Comparison of ENCODE assay signal across 8 cellular contexts in the genomic region with DNA sequence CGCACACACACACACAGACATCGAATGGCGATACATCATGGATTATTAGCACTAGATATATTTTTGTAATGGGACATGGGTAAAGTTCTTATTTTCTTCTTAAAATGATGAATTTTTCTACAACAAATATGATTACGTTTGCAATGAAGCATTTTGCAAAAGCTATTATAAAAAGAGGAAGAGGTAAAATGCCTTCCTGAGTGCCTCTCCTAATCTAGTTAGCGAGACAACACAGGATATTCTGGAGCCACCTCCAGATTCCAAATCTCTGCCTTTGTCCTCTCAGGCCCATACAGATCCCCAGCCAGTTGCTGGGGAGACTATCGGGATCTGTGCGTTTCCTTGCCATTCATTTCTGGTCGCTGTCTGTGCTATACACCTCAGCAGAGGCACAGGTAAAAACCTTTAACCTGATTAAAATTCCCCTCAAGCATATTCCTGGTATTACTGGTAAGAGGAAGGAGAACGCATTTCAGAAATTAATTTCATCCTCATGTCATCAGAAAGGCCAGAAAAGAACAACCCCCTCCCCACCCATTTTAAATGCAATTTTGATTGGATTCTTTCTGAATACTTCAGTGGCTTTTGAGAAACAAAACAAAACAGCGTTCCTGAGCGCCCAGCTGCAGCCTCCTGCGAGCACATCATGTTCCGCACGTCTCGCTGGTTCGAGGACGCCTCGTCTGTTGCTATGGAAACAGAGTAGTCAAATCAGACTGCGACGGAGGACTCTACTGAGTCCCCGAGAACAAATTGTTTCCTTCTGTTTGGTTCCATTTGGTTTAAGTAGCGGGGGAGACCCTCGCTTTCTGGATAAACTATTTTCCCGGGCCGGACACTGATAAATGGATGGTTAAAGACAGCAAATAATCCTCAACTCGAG.
DNase-seq lines count a peak whose midpoint lies in the region; ATAC-seq and TF ChIP-seq lines count a peak whose summit lies in the region.

No MANE protein-coding gene starts in this region.

- no peak for TF ChIP-seq POLR2A in right lobe of liver (IDR thresholded peaks at IDR 0.05)

- H3K4me1 ChIP-seq in OCI-LY1 (ENCODE audit: insufficient read depth, low read length, severe bottlenecking), result peaks cover 6% of the 10 kb centered on the region
- no peaks in the 10 kb centered on the region for H3K4me1 ChIP-seq in colonic mucosa
- H3K4me1 ChIP-seq in right lobe of liver, result no peaks in the 10 kb centered on the region

- H3K4me3 ChIP-seq in HFF-Myc (replicated peaks; ENCODE audit: low read depth, low read length), result peak overlapping the region; percentile 26
- peak overlapping the region; percentile 18 for H3K4me3 ChIP-seq in OCI-LY1 (ENCODE audit: low read depth, low read length, poor library complexity, severe bottlenecking)
- no peak overlapping the region for H3K4me3 ChIP-seq in colonic mucosa
- no peak overlapping the region for H3K4me3 ChIP-seq in right lobe of liver

- no peaks in the 10 kb centered on the region for H3K36me3 ChIP-seq in OCI-LY1 (ENCODE audit: insufficient read depth, low read length)
- H3K36me3 ChIP-seq in colonic mucosa, result no peaks in the 10 kb centered on the region
- no peaks in the 10 kb centered on the region for H3K36me3 ChIP-seq in right lobe of liver

- H3K9ac ChIP-seq in OCI-LY1 (ENCODE audit: low read length) (no peak overlapping the region), colonic mucosa (ENCODE audit: low read depth in 2 of 2, low read length in 2 of 2) (no peak overlapping the region)

- H3K9me2 ChIP-seq in OCI-LY1 (ENCODE audit: low read depth, low read length), result no peaks in the 10 kb centered on the region

- H2AFZ ChIP-seq in OCI-LY1 (ENCODE audit: low read length), result no peak overlapping the region

- intact Hi-C loops in colonic mucosa (cut with DNase I), result no loop called here
- intact Hi-C loops in right lobe of liver (cut with DNase I), result no loop called here

- no peaks in the 10 kb centered on the region for H3K79me2 ChIP-seq in OCI-LY1 (ENCODE audit: insufficient read depth, low read length)

- peak overlapping the region; percentile 18; the same call in 1 of the 2 replicates for H3K4me2 ChIP-seq in OCI-LY1 (ENCODE audit: low read length)

- peak; percentile 19 to 45 (median 42) for ATAC-seq in right lobe of liver
- no peak for ATAC-seq in HG03196 (IDR thresholded peaks at IDR 0.05; ENCODE audit: unreplicated experiment)

- in situ Hi-C loops in GM13977 (cut with MboI; ENCODE audit: low pct_unique_long_range_greater_than_20kb, low sequenced_read_pairs, unreplicated experiment), result no loop called here

- H4K20me1 ChIP-seq in OCI-LY1 (ENCODE audit: insufficient read depth, low read length), result no peaks in the 10 kb centered on the region

- H3K9me3 ChIP-seq in OCI-LY1 (ENCODE audit: low read length), result no peaks in the 10 kb centered on the region
- no peaks in the 10 kb centered on the region for H3K9me3 ChIP-seq in colonic mucosa
- H3K9me3 ChIP-seq in right lobe of liver, result no peaks in the 10 kb centered on the region

- 19% methylated on average over 26 of the region's 26 CpGs for WGBS in right lobe of liver (ENCODE audit: insufficient coverage, low coverage, low lambda C conversion rate, missing lambda C conversion rate)

- TF ChIP-seq CTCF in GM13977 (IDR thresholded peaks at IDR 0.05; ENCODE audit: extremely low read depth, insufficient read depth, missing control alignments) (no peak), HFF-Myc (IDR thresholded peaks at IDR 0.05; ENCODE audit: low read depth, low read length, missing control alignments) (no peak), OCI-LY1 (IDR thresholded peaks at IDR 0.05; ENCODE audit: low read length) (no peak), colonic mucosa (IDR thresholded peaks at IDR 0.05) (no peak), right lobe of liver (IDR thresholded peaks at IDR 0.05) (no peak)

- no peak overlapping the region for H3K27ac ChIP-seq in OCI-LY1 (ENCODE audit: low read depth, low read length, poor library complexity, severe bottlenecking)
- no peak overlapping the region for H3K27ac ChIP-seq in colonic mucosa
- no peak overlapping the region for H3K27ac ChIP-seq in right lobe of liver

- peak; percentile 64 for DNase-seq in GM13977 (ENCODE audit: low spot score)
- peak; percentile 10 for DNase-seq in HFF-Myc (ENCODE audit: extremely low read depth, low read depth)
- peak; percentile 29 for DNase-seq in colonic mucosa
- DNase-seq in right lobe of liver, result peak in 1 of 3 donors; percentile 27
- DNase-seq in stimulated activated CD4-positive, alpha-beta T cell treated with anti-CD3 and anti-CD28 coated beads, TNF-alpha, amount 100 ng/mL, for 24 hours (ENCODE audit: low read depth in 3 of 3), result peak in 2 of 3 experiments; percentile 8 to 57
- no peak for DNase-seq in NCI-H2029 treated with DMSO at 0.1 percent for 48 hours (lab: John Stamatoyannopoulos, UW)

- H3K27me3 ChIP-seq in OCI-LY1 (ENCODE audit: insufficient read depth, low read length) (no peaks in the 10 kb centered on the region), colonic mucosa (no peaks in the 10 kb centered on the region), right lobe of liver (no peaks in the 10 kb centered on the region)

- H3F3A ChIP-seq in OCI-LY1 (ENCODE audit: insufficient read depth, low read length), result no peaks in the 10 kb centered on the region

Comparison
In these comparisons a context has a peak if more than half of its experiments do, and no peak if none do; other contexts are left out.
1. H3K4me3 ChIP-seq: peak in HFF-Myc (single experiment) and OCI-LY1 (single experiment); none in colonic mucosa (single experiment) and right lobe of liver (0 of 3).